17 cellular contexts compared by ENCODE assay signal in genomic region chr3:129556358-129556695, GRCh38. TPM values are rescaled to one million over a fixed set of nuclear protein-coding genes. Genes with fewer than 3 reads are reported as not detected.
DNase-seq lines count a peak whose midpoint lies in the region; ATAC-seq lines count a peak whose summit lies in the region.
"Had no signal": no experiment of that assay in that cellular context is flagged by ENCODE, and none has a peak within 500 bp of the region (broad histone marks: within the 10 kb centered on the region; RNA-seq: fewer than 3 reads in every experiment).

No MANE protein-coding gene starts in this region.

- H3K9me3 ChIP-seq in BLaER1 (no peaks in the 10 kb centered on the region), neuronal stem cell (replicated peaks in 1 of 2; ENCODE audit: control insufficient read depth in 2 of 2, insufficient read depth in 1 of 2, low read depth in 1 of 2, low read length in 2 of 2) (no peaks in the 10 kb centered on the region)
- no peaks in the 10 kb centered on the region for H3K9me3 ChIP-seq in BLaER1 treated with 17β-estradiol and CSF1 and Interleukin-3, amounts not matched to agents 10 nM and 100 nM (replicated peaks in 1 of 11)
- H3K9me3 ChIP-seq: A549, BE2C, Caco-2 had no signal

- no peak overlapping the region for H4K8ac ChIP-seq in neuronal stem cell (ENCODE audit: low read depth, low read length)

- H3K9me3 Mint-ChIP-seq in dendritic cell treated with granulocyte-macrophage colony-stimulating factor and Interleukin-4, amounts not matched to agents 40 ng/mL and 50 ng/mL, for 4 days, result no peaks in the 10 kb centered on the region
- H3K9me3 Mint-ChIP-seq: CD8-positive, alpha-beta memory T cell; IgD-negative memory B cell had no signal

- H4K91ac ChIP-seq in neuronal stem cell (ENCODE audit: low read depth, low read length, poor library complexity), result no peak overlapping the region

- intact Hi-C loops in dendritic cell treated with granulocyte-macrophage colony-stimulating factor and Interleukin-4, amounts not matched to agents 40 ng/mL and 50 ng/mL, for 4 days (cut with micrococcal nuclease), result no loop called here

- ATAC-seq in GM19395 (IDR thresholded peaks at IDR 0.05; ENCODE audit: unreplicated experiment), result no peak
- ATAC-seq in GM18867 (IDR thresholded peaks at IDR 0.05; ENCODE audit: unreplicated experiment), result no peak
- ATAC-seq: A549 had no signal

- H3K27ac ChIP-seq in BLaER1, result peak overlapping the region; percentile 93
- H3K27ac ChIP-seq in BLaER1 treated with 17β-estradiol and CSF1 and Interleukin-3, amounts not matched to agents 10 nM and 100 nM, result peak overlapping the region in 8 of 11 experiments; percentile 6 to 76 (median 68); a peak in 11 of 22 replicates
- no peak overlapping the region for H3K27ac ChIP-seq in neuronal stem cell (replicated peaks; ENCODE audit: low read length)

- H3K4me3 ChIP-seq in BLaER1, result no peak overlapping the region; the same call in 1 of the 2 replicates
- no peak overlapping the region; a peak in 1 of 20 replicates for H3K4me3 ChIP-seq in BLaER1 treated with 17β-estradiol and CSF1 and Interleukin-3, amounts not matched to agents 10 nM and 100 nM
- peak overlapping the region in 1 of 2 donors; percentile 15 for H3K4me3 ChIP-seq in neuronal stem cell (ENCODE audit: low read length in 2 of 2)
- H3K4me3 ChIP-seq: A549, GM23248 had no signal

- H2BK12ac ChIP-seq in neuronal stem cell (ENCODE audit: low read length), result no peak overlapping the region

- DNase-seq in neuronal stem cell (ENCODE audit: low spot score), result no peak
- DNase-seq in kidney glomerular epithelial cell (lab: John Stamatoyannopoulos, UW), result no peak
- DNase-seq in HCEC 1CT, result no peak
- DNase-seq: Caco-2; CD8-positive, alpha-beta memory T cell; DMS53; GM23248; H7 had no signal

- H2BK120ac ChIP-seq in neuronal stem cell (ENCODE audit: low read depth, low read length), result peak overlapping the region; percentile 10

- H3K36me3 Mint-ChIP-seq in dendritic cell treated with granulocyte-macrophage colony-stimulating factor and Interleukin-4, amounts not matched to agents 40 ng/mL and 50 ng/mL, for 4 days (ENCODE audit: low read depth), result peaks cover 73% of the 10 kb centered on the region

- H3K79me1 ChIP-seq in neuronal stem cell (ENCODE audit: low read depth, low read length), result no peaks in the 10 kb centered on the region

- H3K4me1 ChIP-seq in BLaER1 (peaks cover 95% of the 10 kb centered on the region), neuronal stem cell (ENCODE audit: control insufficient read depth in 2 of 2, insufficient read depth in 1 of 2, low read depth in 1 of 2, low read length in 2 of 2) (peaks cover 20 to 43% of the 10 kb centered on the region in 2 donors)
- H3K4me1 ChIP-seq in BLaER1 treated with 17β-estradiol and CSF1 and Interleukin-3, amounts not matched to agents 10 nM and 100 nM, result peaks cover 90 to 94% (median 92%) of the 10 kb centered on the region in 10 experiments
- H3K4me1 ChIP-seq: Caco-2 had no signal

- no peaks in the 10 kb centered on the region for H3K27me3 ChIP-seq in BLaER1
- no peaks in the 10 kb centered on the region for H3K27me3 ChIP-seq in BLaER1 treated with 17β-estradiol and CSF1 and Interleukin-3, amounts not matched to agents 10 nM and 100 nM
- H3K27me3 ChIP-seq in neuronal stem cell (ENCODE audit: control insufficient read depth in 3 of 3, insufficient read depth in 3 of 3, low read depth in 1 of 3, low read length in 3 of 3), result no peaks in the 10 kb centered on the region
- H3K27me3 ChIP-seq: BE2C had no signal

- H2BK15ac ChIP-seq in neuronal stem cell (ENCODE audit: low read length), result peak overlapping the region; percentile 23

- H3K9ac ChIP-seq in BLaER1 (peak overlapping the region; percentile 45), neuronal stem cell (ENCODE audit: low read depth, low read length, poor library complexity) (no peak overlapping the region)
- H3K9ac ChIP-seq in BLaER1 treated with 17β-estradiol and CSF1 and Interleukin-3, amounts not matched to agents 10 nM and 100 nM, result peak overlapping the region in 7 of 11 experiments; percentile 45 to 79 (median 66); a peak in 13 of 22 replicates

- H3K4me2 ChIP-seq in BLaER1 (peak overlapping the region; percentile 88), neuronal stem cell (ENCODE audit: insufficient read depth, low read length, poor library complexity, severe bottlenecking) (no peak overlapping the region)
- peak overlapping the region; percentile 80 to 97 (median 90) for H3K4me2 ChIP-seq in BLaER1 treated with 17β-estradiol and CSF1 and Interleukin-3, amounts not matched to agents 10 nM and 100 nM
- H3K4me2 ChIP-seq: A549 had no signal

- H2BK5ac ChIP-seq in neuronal stem cell (ENCODE audit: low read length), result no peak overlapping the region

- H3K36me3 ChIP-seq in BLaER1 (peaks cover 45% of the 10 kb centered on the region), neuronal stem cell (replicated peaks in 1 of 2; ENCODE audit: control insufficient read depth in 2 of 2, insufficient read depth in 2 of 2, low read length in 2 of 2) (peaks cover 0 to 44% of the 10 kb centered on the region in 2 donors)
- peaks cover 30 to 68% (median 47%) of the 10 kb centered on the region in 11 experiments for H3K36me3 ChIP-seq in BLaER1 treated with 17β-estradiol and CSF1 and Interleukin-3, amounts not matched to agents 10 nM and 100 nM

- no peaks in the 10 kb centered on the region for H3K27me3 Mint-ChIP-seq in dendritic cell treated with granulocyte-macrophage colony-stimulating factor and Interleukin-4, amounts not matched to agents 40 ng/mL and 50 ng/mL, for 4 days

- WGBS in neuronal stem cell (ENCODE audit: extremely low coverage in 2 of 2, insufficient read length in 2 of 2, insufficient replicate concordance in 1 of 2), 2 donors, result no CpG with 5 or more reads among the region's 15 CpGs

- peaks cover 52% of the 10 kb centered on the region for H3K4me1 Mint-ChIP-seq in dendritic cell treated with granulocyte-macrophage colony-stimulating factor and Interleukin-4, amounts not matched to agents 40 ng/mL and 50 ng/mL, for 4 days (ENCODE audit: low read depth)

- H3K4me3 Mint-ChIP-seq in dendritic cell treated with granulocyte-macrophage colony-stimulating factor and Interleukin-4, amounts not matched to agents 40 ng/mL and 50 ng/mL, for 4 days, result no peak overlapping the region
- H3K4me3 Mint-ChIP-seq: CD8-positive, alpha-beta memory T cell had no signal

- no peak overlapping the region for H3K14ac ChIP-seq in neuronal stem cell (ENCODE audit: low read length)

- peak overlapping the region; percentile 9 for H2AK5ac ChIP-seq in neuronal stem cell (ENCODE audit: low read depth, low read length)

- H2AFZ ChIP-seq in neuronal stem cell (ENCODE audit: low read length), result no peak overlapping the region
- H2AFZ ChIP-seq: GM23248 had no signal

- peak overlapping the region; percentile 49 for H3K18ac ChIP-seq in neuronal stem cell (ENCODE audit: low read length)

- peak overlapping the region; percentile 45 for H3K23ac ChIP-seq in neuronal stem cell (ENCODE audit: low read depth, low read length, poor library complexity)

- no peaks in the 10 kb centered on the region for H4K20me1 ChIP-seq in BLaER1
- H4K20me1 ChIP-seq in BLaER1 treated with 17β-estradiol and CSF1 and Interleukin-3, amounts not matched to agents 10 nM and 100 nM, result peaks cover 0 to 63% (median 5%) of the 10 kb centered on the region in 11 experiments; a peak in 10 of 22 replicates

- peak overlapping the region; percentile 63 for H3K27ac Mint-ChIP-seq in dendritic cell treated with granulocyte-macrophage colony-stimulating factor and Interleukin-4, amounts not matched to agents 40 ng/mL and 50 ng/mL, for 4 days
- H3K27ac Mint-ChIP-seq: IgD-negative memory B cell had no signal

- no peak overlapping the region for H3K4ac ChIP-seq in neuronal stem cell (ENCODE audit: low read length)

RNA-seq across cellular contexts. Expression of gene H1-8, which starts 13.4 kb away (rescaled TPM):
- polyA plus RNA-seq in neuronal stem cell (2013, experiment 1 of 2), result not detected
- not detected for polyA plus RNA-seq in neuronal stem cell (2013, experiment 2 of 2)
- polyA plus RNA-seq: A549; AG04450; CD8-positive, alpha-beta memory T cell; GM23248; IgD-negative memory B cell had no signal

RNA-seq across cellular contexts. Expression of gene RHO, which starts 27.9 kb away (rescaled TPM):
- polyA plus RNA-seq in neuronal stem cell (2013, experiment 1 of 2), result 0.06 TPM
- 0.01 TPM for polyA plus RNA-seq in neuronal stem cell (2013, experiment 2 of 2)
- polyA plus RNA-seq: AG04450; CD8-positive, alpha-beta memory T cell; GM23248; IgD-negative memory B cell had no signal

RNA-seq across cellular contexts. Expression of gene PLXND1, which starts 50.1 kb away (rescaled TPM):
- 43.7 TPM for polyA plus RNA-seq in neuronal stem cell (2013, experiment 1 of 2)
- 41.8 TPM for polyA plus RNA-seq in neuronal stem cell (2013, experiment 2 of 2)
